Comparison of ENCODE assay signal across 3 cellular contexts in the genomic region with DNA sequence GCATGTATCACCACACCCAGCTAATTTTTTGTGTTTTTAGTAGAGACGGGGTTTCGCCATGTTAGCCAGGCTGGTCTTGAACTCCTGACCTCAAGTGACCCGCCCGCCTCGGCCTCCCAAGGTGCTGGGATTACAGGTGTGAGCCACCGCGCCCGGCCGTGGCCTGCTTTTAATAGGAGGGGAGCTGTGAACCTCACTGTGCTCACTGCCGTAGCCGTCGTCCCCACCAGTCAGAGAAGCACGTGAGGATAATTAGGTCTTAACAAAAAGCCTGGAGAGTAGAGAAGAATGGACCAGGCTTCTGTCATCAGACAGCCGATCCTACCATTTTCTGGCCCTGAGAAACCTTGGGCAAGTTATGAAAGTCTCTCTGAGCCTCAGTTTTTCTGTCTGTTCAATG. TPM values are rescaled to one million over a fixed set of nuclear protein-coding genes. Genes with fewer than 3 reads are reported as not detected.
"Had no signal": no experiment of that assay in that cellular context is flagged by ENCODE, and none has a peak within 500 bp of the region (broad histone marks: within the 10 kb centered on the region; RNA-seq: fewer than 3 reads in every experiment).

No MANE protein-coding gene starts in this region.

RNA-seq across cellular contexts. Expression of a gene that starts 42.9 kb away (rescaled TPM):
- total RNA-seq: GM23248, H4, HFFc6 had no signal
- polyA plus RNA-seq: GM23248 had no signal
